Comparison of ENCODE assay signal across 13 cellular contexts in the genomic region with DNA sequence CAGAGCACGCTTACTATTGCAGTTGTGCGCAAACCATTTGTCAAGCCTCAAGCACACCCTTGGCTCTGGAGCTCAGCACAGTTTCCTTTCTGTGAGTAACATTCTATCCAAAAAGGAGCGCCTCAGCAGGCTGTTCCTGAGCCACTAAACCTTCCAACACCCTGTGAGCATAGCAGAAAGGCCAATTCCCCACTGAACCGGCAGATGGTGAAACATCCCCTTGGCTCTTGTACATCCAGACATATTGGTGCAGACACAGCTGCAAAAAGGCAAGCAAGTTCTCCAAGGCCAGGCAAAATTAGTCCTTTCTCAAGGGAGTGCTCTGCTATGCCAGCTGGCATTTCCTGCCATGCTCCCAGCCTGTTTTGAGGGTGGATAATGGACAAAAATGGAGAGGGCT. TPM values are rescaled to one million over a fixed set of nuclear protein-coding genes. Genes with fewer than 3 reads are reported as not detected.
DNase-seq lines count a peak whose midpoint lies in the region; ATAC-seq lines count a peak whose summit lies in the region.
"Had no signal": no experiment of that assay in that cellular context is flagged by ENCODE, and none has a peak within 500 bp of the region (broad histone marks: within the 10 kb centered on the region; RNA-seq: fewer than 3 reads in every experiment).

No MANE protein-coding gene starts in this region.

- peak; percentile 38 for DNase-seq in AG08395 (ENCODE audit: low spot score)
- peak; percentile 89 for DNase-seq in NCI-H1694 (lab: John Stamatoyannopoulos, UW)
- peak; percentile 19 for DNase-seq in dermis blood vessel endothelial cell
- peak; percentile 70 for DNase-seq in midbrain (lab: John Stamatoyannopoulos, UW)
- DNase-seq in NOMO-1 treated with dmso at 0.1 percent for 144 hours (lab: John Stamatoyannopoulos, UW; ENCODE audit: unreplicated experiment): no peak
- DNase-seq: activated CD4-positive, alpha-beta T cell treated with anti-CD3 and anti-CD28 coated beads, Interleukin-2, amount 50 U/mL, for 48 hours; CD8-positive, alpha-beta memory T cell; foreskin keratinocyte; mammary epithelial cell; NCI-H2029 treated with DMSO at 0.1 percent for 48 hours had no signal

- no peak for ATAC-seq in HG02970 (IDR thresholded peaks at IDR 0.05; ENCODE audit: low FRiP score, unreplicated experiment)
- ATAC-seq in GM19023 (IDR thresholded peaks at IDR 0.05; ENCODE audit: unreplicated experiment): no peak
- ATAC-seq in GM18907 (IDR thresholded peaks at IDR 0.05; ENCODE audit: unreplicated experiment): no peak
- ATAC-seq: foreskin keratinocyte had no signal

RNA-seq across cellular contexts. Expression of gene CEMIP2, which starts 44.1 kb away (rescaled TPM):
- total RNA-seq in dermis blood vessel endothelial cell: 204 and 216 TPM in 2 replicates
